In genomic region chr3:55718475-55718874, GRCh38 we compare ENCODE assay signal across 23 cellular contexts.
DNase-seq lines count a peak whose midpoint lies in the region; ATAC-seq and TF ChIP-seq lines count a peak whose summit lies in the region.
"Had no signal": no experiment of that assay in that cellular context is flagged by ENCODE, and none has a peak within 500 bp of the region (broad histone marks: within the 10 kb centered on the region; RNA-seq: fewer than 3 reads in every experiment).

No MANE protein-coding gene starts in this region.

- H3K4me3 ChIP-seq in fibroblast of lung (replicated peaks in 1 of 4; ENCODE audit: control extremely low read depth in 1 of 4, insufficient read depth in 1 of 4, low read depth in 3 of 4, low read length in 4 of 4) (no peak overlapping the region), retinal pigment epithelial cell (ENCODE audit: low read length) (no peak overlapping the region)
- H3K4me3 ChIP-seq: gastroesophageal sphincter, skin epidermis, transverse colon had no signal

- no peak overlapping the region for H3K27ac ChIP-seq in fibroblast of lung (ENCODE audit: insufficient read depth, low read length)
- H3K27ac ChIP-seq: skin epidermis, transverse colon had no signal

- no peak overlapping the region for H3K4me2 ChIP-seq in fibroblast of lung (ENCODE audit: extremely low read depth, insufficient read depth, low read length)

- H3K36me3 ChIP-seq in fibroblast of lung (ENCODE audit: control insufficient read depth, insufficient read depth, low read length): no peaks in the 10 kb centered on the region
- H3K36me3 ChIP-seq: BE2C, gastroesophageal sphincter, transverse colon had no signal

- H2AFZ ChIP-seq in fibroblast of lung (ENCODE audit: low read length): no peak overlapping the region

- H3K79me2 ChIP-seq in fibroblast of lung (ENCODE audit: control insufficient read depth, insufficient read depth, low read length): no peaks in the 10 kb centered on the region

- H3K4me1 ChIP-seq in fibroblast of lung (ENCODE audit: control insufficient read depth, extremely low read depth, insufficient read depth, low read length): no peaks in the 10 kb centered on the region
- H3K4me1 ChIP-seq: BE2C, transverse colon had no signal

- H3K9me3 ChIP-seq in fibroblast of lung (ENCODE audit: control insufficient read depth, insufficient read depth, low read depth, low read length): no peaks in the 10 kb centered on the region
- H3K9me3 ChIP-seq: BE2C, gastroesophageal sphincter, transverse colon had no signal

- ATAC-seq in GM21786 (IDR thresholded peaks at IDR 0.05; ENCODE audit: unreplicated experiment) (no peak), HG03432 (IDR thresholded peaks at IDR 0.05; ENCODE audit: unreplicated experiment) (no peak)
- ATAC-seq: effector memory CD8-positive, alpha-beta T cell; HCT116; PC-3; stimulated activated memory B cell treated with anti-CD40 and anti-IgM and Interleukin-4, amounts not matched to agents 10 μg/mL and 1 μg/mL and 100 μg/mL, for 72 hours had no signal

- H3K27me3 ChIP-seq in fibroblast of lung (ENCODE audit: control insufficient read depth, insufficient read depth, low read length): no peaks in the 10 kb centered on the region
- H3K27me3 ChIP-seq: BE2C, gastroesophageal sphincter, transverse colon had no signal

- peak; percentile 64 for DNase-seq in ELR (ENCODE audit: low read depth)
- DNase-seq in RPMI7951 (ENCODE audit: low read depth): peak; percentile 74
- peak; percentile 12 to 77 for DNase-seq in fibroblast of lung (ENCODE audit: low read depth in 2 of 2)
- DNase-seq in retinal pigment epithelial cell (ENCODE audit: low read depth): peak; percentile 11
- DNase-seq in activated CD4-positive, alpha-beta T cell treated with anti-CD3 and anti-CD28 coated beads for 48 hours: no peak
- no peak for DNase-seq in COR-L47 (lab: John Stamatoyannopoulos, UW)
- DNase-seq: activated gamma-delta T cell; BE2C; DMS 273 treated with DMSO at 0.1 percent for 48 hours; effector memory CD8-positive, alpha-beta T cell; immature natural killer cell; KG1; NCI-H1417 treated with DMSO at 0.1 percent for 48 hours; NCI-H510A; PC-3; SW 1271; transverse colon had no signal

- H4K20me1 ChIP-seq in fibroblast of lung (ENCODE audit: control insufficient read depth, extremely low read depth, insufficient read depth, low read length): no peaks in the 10 kb centered on the region

- no peak overlapping the region for H3K9ac ChIP-seq in fibroblast of lung (ENCODE audit: insufficient read depth, low read length)

- TF ChIP-seq CTCF in fibroblast of lung (conservative IDR thresholded peaks at IDR 0.05 in 1 of 2, IDR thresholded peaks at IDR 0.05 in 1 of 2; ENCODE audit: low read depth in 1 of 2, low read length in 2 of 2) (no peak), retinal pigment epithelial cell (conservative IDR thresholded peaks at IDR 0.05; ENCODE audit: low read depth, low read length) (no peak)

Comparison
In these comparisons a context has a peak if more than half of its experiments do, and no peak if none do; other contexts are left out.
1. DNase-seq: peak in ELR (single experiment), RPMI7951 (single experiment), fibroblast of lung (2 of 2) and retinal pigment epithelial cell (single experiment); none in activated CD4-positive, alpha-beta T cell treated with anti-CD3 and anti-CD28 coated beads for 48 hours (single experiment) and COR-L47 (single experiment).